In genomic region chr5:35313296-35313695, GRCh38 we compare ENCODE assay signal across 15 cellular contexts.
DNase-seq lines count a peak whose midpoint lies in the region; ATAC-seq and TF ChIP-seq lines count a peak whose summit lies in the region.
"Had no signal": no experiment of that assay in that cellular context is flagged by ENCODE, and none has a peak within 500 bp of the region (broad histone marks: within the 10 kb centered on the region; RNA-seq: fewer than 3 reads in every experiment).

No MANE protein-coding gene starts in this region.

- intact Hi-C loops in MCF 10A (cut with micrococcal nuclease): no loop called here

- no peak overlapping the region for H3K23ac ChIP-seq in neuronal stem cell (ENCODE audit: low read depth, low read length, poor library complexity)

- peaks cover 13% of the 10 kb centered on the region for H3K4me1 Mint-ChIP-seq in MCF 10A (ENCODE audit: insufficient read depth, unreplicated experiment)
- peaks cover 5% of the 10 kb centered on the region for H3K4me1 Mint-ChIP-seq in glutamatergic neuron (ENCODE audit: low read depth, unreplicated experiment)
- H3K4me1 Mint-ChIP-seq: immature natural killer cell, naive B cell had no signal

- POLR2A ChIA-PET in MCF 10A (lab: Yijun Ruan, JAX): interaction anchor here (0.7 kb wide), 1 partner anchor 20 kb away, joined by 3 read pairs; no protein-coding TSS in a partner anchor

- H3K4me3 Mint-ChIP-seq in MCF 10A (ENCODE audit: unreplicated experiment) (no peak overlapping the region), glutamatergic neuron (ENCODE audit: unreplicated experiment) (no peak overlapping the region)
- H3K4me3 Mint-ChIP-seq: activated T-cell treated with anti-CD3 and anti-CD28 coated beads, Interleukin-2, amount 50 U/mL, for 24 hours; CD4-positive, alpha-beta T cell; immature natural killer cell; naive B cell; WTC11 had no signal

- no peaks in the 10 kb centered on the region for H3K36me3 ChIP-seq in neuronal stem cell (replicated peaks in 1 of 2; ENCODE audit: control insufficient read depth in 2 of 2, insufficient read depth in 2 of 2, low read length in 2 of 2)
- H3K36me3 ChIP-seq: ascending aorta had no signal

- no CpG with 5 or more reads among the region's 2 CpGs for WGBS in neuronal stem cell (ENCODE audit: extremely low coverage in 2 of 2, insufficient read length in 2 of 2, insufficient replicate concordance in 1 of 2), 2 donors

- no peak overlapping the region for H3K18ac ChIP-seq in neuronal stem cell (ENCODE audit: low read length)

- peaks cover 8% of the 10 kb centered on the region for H3K27me3 Mint-ChIP-seq in MCF 10A (ENCODE audit: insufficient read depth, unreplicated experiment)
- no peaks in the 10 kb centered on the region for H3K27me3 Mint-ChIP-seq in glutamatergic neuron (ENCODE audit: unreplicated experiment)
- H3K27me3 Mint-ChIP-seq: CD4-positive, alpha-beta T cell had no signal

- no peak overlapping the region for H3K9ac ChIP-seq in neuronal stem cell (ENCODE audit: low read depth, low read length, poor library complexity)

- BruUV-seq in MCF 10A (replicated peaks; lab: Mats Ljungman, UMichigan): no TSS peak

- no peak overlapping the region for H2AFZ ChIP-seq in neuronal stem cell (ENCODE audit: low read length)

- no peak overlapping the region for H3K14ac ChIP-seq in neuronal stem cell (ENCODE audit: low read length)

- H3K27ac ChIP-seq in neuronal stem cell (replicated peaks; ENCODE audit: low read length): no peak overlapping the region
- H3K27ac ChIP-seq: ascending aorta had no signal

- CTCF ChIA-PET in MCF 10A (lab: Yijun Ruan, JAX): no interaction called here

- H2BK12ac ChIP-seq in neuronal stem cell (ENCODE audit: low read length): no peak overlapping the region

- H4K8ac ChIP-seq in neuronal stem cell (ENCODE audit: low read depth, low read length): no peak overlapping the region

- no peak overlapping the region for H3K4ac ChIP-seq in neuronal stem cell (ENCODE audit: low read length)

- H2AK5ac ChIP-seq in neuronal stem cell (ENCODE audit: low read depth, low read length): no peak overlapping the region

- no peaks in the 10 kb centered on the region for H3K27me3 ChIP-seq in neuronal stem cell (ENCODE audit: control insufficient read depth in 3 of 3, insufficient read depth in 3 of 3, low read depth in 1 of 3, low read length in 3 of 3)
- H3K27me3 ChIP-seq: ascending aorta had no signal

- H3K9me3 Mint-ChIP-seq in MCF 10A (ENCODE audit: unreplicated experiment): peaks cover 5% of the 10 kb centered on the region
- no peaks in the 10 kb centered on the region for H3K9me3 Mint-ChIP-seq in glutamatergic neuron (ENCODE audit: unreplicated experiment)
- H3K9me3 Mint-ChIP-seq: activated T-cell treated with anti-CD3 and anti-CD28 coated beads, Interleukin-2, amount 50 U/mL, for 24 hours; CD4-positive, alpha-beta T cell had no signal

- no peaks in the 10 kb centered on the region for H3K79me1 ChIP-seq in neuronal stem cell (ENCODE audit: low read depth, low read length)

- H3K9me3 ChIP-seq in neuronal stem cell (replicated peaks in 1 of 2; ENCODE audit: control insufficient read depth in 2 of 2, insufficient read depth in 1 of 2, low read depth in 1 of 2, low read length in 2 of 2): no peaks in the 10 kb centered on the region
- H3K9me3 ChIP-seq: ascending aorta had no signal

- no peak overlapping the region for H2BK15ac ChIP-seq in neuronal stem cell (ENCODE audit: low read length)

- no peak overlapping the region for H3K27ac Mint-ChIP-seq in MCF 10A (ENCODE audit: low read depth, unreplicated experiment)
- no peak overlapping the region for H3K27ac Mint-ChIP-seq in glutamatergic neuron (ENCODE audit: unreplicated experiment)
- H3K27ac Mint-ChIP-seq: activated T-cell treated with anti-CD3 and anti-CD28 coated beads, Interleukin-2, amount 50 U/mL, for 24 hours; CD4-positive, alpha-beta T cell; immature natural killer cell; naive B cell; WTC11 had no signal

- no peak overlapping the region for H2BK5ac ChIP-seq in neuronal stem cell (ENCODE audit: low read length)

- TF ChIP-seq CTCF in MCF 10A (IDR thresholded peaks at IDR 0.05; ENCODE audit: unreplicated experiment): no peak
- TF ChIP-seq CTCF in glutamatergic neuron (IDR thresholded peaks at IDR 0.05; ENCODE audit: partially characterized antibody, unreplicated experiment): no peak

- H3K4me3 ChIP-seq in neuronal stem cell (ENCODE audit: low read length in 2 of 2): no peak overlapping the region
- H3K4me3 ChIP-seq: ascending aorta, K562 had no signal

- no peak overlapping the region for H3K4me2 ChIP-seq in neuronal stem cell (ENCODE audit: insufficient read depth, low read length, poor library complexity, severe bottlenecking)

- ATAC-seq in HG02870 (IDR thresholded peaks at IDR 0.05; ENCODE audit: unreplicated experiment): no peak
- ATAC-seq: K562, WTC11 had no signal

- DNase-seq in GM04504 (ENCODE audit: low read depth) (peak; percentile 53), NOMO-1 (lab: John Stamatoyannopoulos, UW; ENCODE audit: unreplicated experiment in 2 of 2) (peak; percentile 80 to 91), MCF 10A (ENCODE audit: unreplicated experiment) (peak; percentile 90), myocyte (ENCODE audit: low read depth) (peak; percentile 75), neuronal stem cell (ENCODE audit: low spot score) (no peak), glutamatergic neuron (no peak), HuH-7.5 (ENCODE audit: low spot score) (no peak)
- DNase-seq: activated T-cell treated with anti-CD3 and anti-CD28 coated beads, Interleukin-2, amount 50 U/mL, for 24 hours; CD4-positive, alpha-beta T cell; immature natural killer cell; naive B cell had no signal

- no peak overlapping the region for H2BK120ac ChIP-seq in neuronal stem cell (ENCODE audit: low read depth, low read length)

- H3K36me3 Mint-ChIP-seq in MCF 10A (ENCODE audit: insufficient read depth, unreplicated experiment): no peaks in the 10 kb centered on the region
- no peaks in the 10 kb centered on the region for H3K36me3 Mint-ChIP-seq in glutamatergic neuron (ENCODE audit: unreplicated experiment)
- H3K36me3 Mint-ChIP-seq: immature natural killer cell, naive B cell, WTC11 had no signal

- H4K91ac ChIP-seq in neuronal stem cell (ENCODE audit: low read depth, low read length, poor library complexity): no peak overlapping the region

- H3K4me1 ChIP-seq in neuronal stem cell (ENCODE audit: control insufficient read depth in 2 of 2, insufficient read depth in 1 of 2, low read depth in 1 of 2, low read length in 2 of 2): peaks cover 2 to 7% of the 10 kb centered on the region in 2 donors
- H3K4me1 ChIP-seq: ascending aorta had no signal

Comparison
In these comparisons a context has a peak if more than half of its experiments do, and no peak if none do; other contexts are left out.
1. DNase-seq: peak in GM04504 (single experiment), NOMO-1 (2 of 2), MCF 10A (single experiment) and myocyte (single experiment); none in neuronal stem cell (single experiment), glutamatergic neuron (single experiment) and HuH-7.5 (single experiment).